Comparison of ENCODE assay signal across 16 cellular contexts in the genomic region with DNA sequence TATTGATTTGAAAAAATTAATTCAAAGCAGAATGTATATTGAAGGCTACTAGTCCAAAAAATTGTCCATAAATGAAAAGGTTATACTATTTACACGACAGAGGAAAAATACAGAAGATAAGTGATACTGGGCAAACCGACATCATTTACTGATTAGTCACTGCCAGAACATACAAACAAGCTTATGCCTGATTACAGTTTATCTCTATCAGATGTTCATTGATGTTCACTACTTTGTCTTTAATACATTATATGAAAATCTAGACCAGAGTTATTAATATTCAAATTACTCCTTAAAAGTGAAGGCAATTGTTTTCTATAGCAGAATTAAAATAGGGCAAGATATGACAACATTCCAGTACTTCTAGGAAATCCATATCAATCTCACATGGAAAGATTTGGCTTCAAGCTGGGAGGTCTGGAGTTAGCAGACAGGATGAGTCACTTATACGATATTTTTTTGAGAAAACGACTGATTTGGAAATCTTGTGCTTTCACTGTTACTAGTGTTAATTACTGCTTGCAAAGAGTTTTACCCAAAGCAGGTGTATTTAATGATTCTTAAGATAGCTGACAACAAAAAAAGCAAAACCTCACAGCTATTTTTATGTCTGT. TPM values are rescaled to one million over a fixed set of nuclear protein-coding genes. Genes with fewer than 3 reads are reported as not detected.
DNase-seq lines count a peak whose midpoint lies in the region; TF ChIP-seq lines count a peak whose summit lies in the region.
"Had no signal": no experiment of that assay in that cellular context is flagged by ENCODE, and none has a peak within 500 bp of the region (broad histone marks: within the 10 kb centered on the region; RNA-seq: fewer than 3 reads in every experiment).

No MANE protein-coding gene starts in this region.

- H3K27ac ChIP-seq in 22Rv1 (peak overlapping the region; percentile 31; the same call in 1 of the 2 replicates), spleen (no peak overlapping the region), osteoblast (ENCODE audit: low read depth, low read length) (no peak overlapping the region)
- H3K27ac ChIP-seq: breast epithelium, ovary had no signal

- no peaks in the 10 kb centered on the region for H3K79me2 ChIP-seq in osteoblast (ENCODE audit: insufficient read depth, low read length)

- whole genome bisulfite sequencing in spleen, 5 donors: 67 to 85% (median 71%) methylated on average over 4 of the region's 4 CpGs

- intact Hi-C loops in spleen (cut with DNase I; ENCODE audit: low total_unique reads): no loop called here

- no peak overlapping the region for H2AFZ ChIP-seq in osteoblast (ENCODE audit: low read length)

- H3K4me1 ChIP-seq in adipocyte (ENCODE audit: control insufficient read depth, insufficient read depth, low read length) (peaks cover 11% of the 10 kb centered on the region), spleen (no peaks in the 10 kb centered on the region), osteoblast (ENCODE audit: insufficient read depth, low read length) (no peaks in the 10 kb centered on the region)
- H3K4me1 ChIP-seq: breast epithelium had no signal

- no peak overlapping the region for H3K9ac ChIP-seq in adipocyte (ENCODE audit: low read length)

- H3K4me3 ChIP-seq in HFF-Myc (replicated peaks; ENCODE audit: low read depth, low read length) (no peak overlapping the region), adipocyte (ENCODE audit: low read length) (no peak overlapping the region), spleen (no peak overlapping the region), osteoblast (ENCODE audit: insufficient read depth, low read length) (no peak overlapping the region)
- H3K4me3 ChIP-seq: breast epithelium, GM12878, lung, MG63, ovary had no signal

- H3K4me2 ChIP-seq in osteoblast (ENCODE audit: insufficient read depth, low read length): no peak overlapping the region

- DNase-seq in HFF-Myc (ENCODE audit: extremely low read depth, low read depth) (peak; percentile 10), adipocyte (ENCODE audit: low read depth) (peak; percentile 77), foreskin melanocyte (peak; percentile 27), NCI-H1694 treated with DMSO at 0.1 percent for 48 hours (lab: John Stamatoyannopoulos, UW) (no peak), spleen (no peak), osteoblast (ENCODE audit: insufficient read length, low spot score, missing footprints) (no peak)
- DNase-seq in activated effector memory CD4-positive, alpha-beta T cell treated with Interleukin-2 at 50 U/mL for 16 hours: no peak
- DNase-seq: activated CD8-positive, alpha-beta T cell treated with anti-CD3 and anti-CD28 coated beads for 36 hours; activated effector memory CD4-positive, alpha-beta T cell treated with anti-CD3 and anti-CD28 coated beads, Interleukin-2, amount 50 U/mL, for 16 hours; MG63; NCI-H2171 treated with DMSO at 0.1 percent for 48 hours; ovary had no signal

- H3K27me3 ChIP-seq in adipocyte (replicated peaks; ENCODE audit: control insufficient read depth, insufficient read depth, low read length) (no peaks in the 10 kb centered on the region), spleen (replicated peaks in 1 of 7) (no peaks in the 10 kb centered on the region), osteoblast (ENCODE audit: insufficient read depth, low read length) (no peaks in the 10 kb centered on the region)
- H3K27me3 ChIP-seq: breast epithelium, MG63, ovary had no signal

- no peaks in the 10 kb centered on the region for H4K20me1 ChIP-seq in osteoblast (ENCODE audit: insufficient read depth, low read length)

- no peaks in the 10 kb centered on the region for H3K36me3 ChIP-seq in adipocyte (ENCODE audit: control insufficient read depth, insufficient read depth, low read length, severe bottlenecking)
- peaks cover 0 to 10% (median 0%) of the 10 kb centered on the region in 6 donors for H3K36me3 ChIP-seq in spleen
- H3K36me3 ChIP-seq in osteoblast (ENCODE audit: insufficient read depth, low read length): no peaks in the 10 kb centered on the region
- H3K36me3 ChIP-seq: breast epithelium, MG63, ovary had no signal

- TF ChIP-seq CTCF in 22Rv1 (IDR thresholded peaks at IDR 0.05): no peak
- TF ChIP-seq CTCF in HFF-Myc (IDR thresholded peaks at IDR 0.05; ENCODE audit: low read depth, low read length, missing control alignments): no peak
- TF ChIP-seq CTCF in spleen (IDR thresholded peaks at IDR 0.05 in 8 of 11, conservative IDR thresholded peaks at IDR 0.05 in 3 of 11): no peak
- TF ChIP-seq CTCF in osteoblast (IDR thresholded peaks at IDR 0.05; ENCODE audit: extremely low read depth, low read depth, low read length): no peak

- no peak for TF ChIP-seq POLR2A in spleen (IDR thresholded peaks at IDR 0.05)

- H3K9me3 ChIP-seq in adipocyte (ENCODE audit: control insufficient read depth, low read length) (no peaks in the 10 kb centered on the region), spleen (no peaks in the 10 kb centered on the region), osteoblast (ENCODE audit: low read depth, low read length) (no peaks in the 10 kb centered on the region)
- H3K9me3 ChIP-seq: breast epithelium, MG63, ovary had no signal

RNA-seq across cellular contexts. Expression of gene HPGD, which starts 31.8 kb away (rescaled TPM):
- total RNA-seq in spleen (10 to 100 TPM in 6 of 7 donors, 1 to 10 TPM in 1; 2.6 to 40.5 (median 16.5) TPM), osteoblast (under 0.01 TPM in 1 of 2 replicates, not detected in the other)
- 1 to 10 TPM; 5.5 to 9.7 (median 7.5) TPM for polyA plus RNA-seq in spleen

Comparison
In these comparisons a context has a peak if more than half of its experiments do, and no peak if none do; other contexts are left out.
1. DNase-seq: peak in HFF-Myc (single experiment), adipocyte (single experiment) and foreskin melanocyte (single experiment); none in NCI-H1694 treated with DMSO at 0.1 percent for 48 hours (single experiment), spleen (single experiment), osteoblast (single experiment) and activated effector memory CD4-positive, alpha-beta T cell treated with Interleukin-2 at 50 U/mL for 16 hours (single experiment).